17 cellular contexts compared by ENCODE assay signal in the genomic region with DNA sequence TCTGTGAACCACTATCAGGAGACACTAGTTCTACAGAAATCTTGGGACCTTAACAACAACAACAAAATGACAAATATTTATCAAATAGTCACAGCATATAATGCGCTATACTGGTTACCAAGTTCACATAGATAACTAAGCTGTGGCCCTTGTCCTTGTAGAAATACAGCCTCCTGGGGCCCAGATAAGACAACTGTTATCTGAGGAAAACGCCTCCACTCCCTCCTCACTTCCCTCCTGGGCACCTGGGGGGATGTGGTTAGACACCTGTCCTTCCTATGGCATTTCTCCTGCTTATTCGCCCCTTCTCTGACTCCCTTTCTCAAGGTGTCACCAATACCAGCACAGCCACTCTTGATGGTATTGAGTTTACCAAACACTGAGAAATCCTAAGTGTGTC.
"Had no signal": no experiment of that assay in that cellular context is flagged by ENCODE, and none has a peak within 500 bp of the region (broad histone marks: within the 10 kb centered on the region; RNA-seq: fewer than 3 reads in every experiment).

No MANE protein-coding gene starts in this region.

- DNase-seq: activated CD4-positive, alpha-beta memory T cell treated with anti-CD3 and anti-CD28 coated beads, Interleukin-2, amount 10 ng/mL, durations not matched to agents 7 days and 5 days; activated CD4-positive, alpha-beta T cell treated with anti-CD3 and anti-CD28 coated beads for 36 hours; activated naive CD4-positive, alpha-beta T cell; activated T-cell treated with anti-CD3 and anti-CD28 coated beads, Interleukin-2, amount 50 U/mL, for 48 hours; foreskin keratinocyte; head of caudate nucleus; right cardiac atrium; substantia nigra; SW 1271; T-helper 9 cell had no signal

- H3K4me1 Mint-ChIP-seq: activated CD4-positive, alpha-beta memory T cell treated with anti-CD3 and anti-CD28 coated beads, Interleukin-2, amount 10 ng/mL, durations not matched to agents 7 days and 5 days; activated CD4-positive, alpha-beta T cell treated with anti-CD3 and anti-CD28 coated beads for 36 hours had no signal

- H3K9me3 Mint-ChIP-seq: activated CD4-positive, alpha-beta memory T cell treated with anti-CD3 and anti-CD28 coated beads, Interleukin-2, amount 10 ng/mL, durations not matched to agents 7 days and 5 days; memory B cell; stimulated activated effector memory CD8-positive, alpha-beta T cell treated with anti-CD3 and anti-CD28 coated beads, Interleukin-12 subunit alpha, Interleukin-12 subunit beta, amount 100 ng/mL, for 72 hours had no signal

- H3K4me2 ChIP-seq: neural progenitor cell had no signal

- H3K36me3 Mint-ChIP-seq: neural progenitor cell; stimulated activated effector memory CD8-positive, alpha-beta T cell treated with anti-CD3 and anti-CD28 coated beads, Interleukin-12 subunit alpha, Interleukin-12 subunit beta, amount 100 ng/mL, for 72 hours had no signal

- H3K27ac Mint-ChIP-seq: activated CD4-positive, alpha-beta memory T cell treated with anti-CD3 and anti-CD28 coated beads, Interleukin-2, amount 10 ng/mL, durations not matched to agents 7 days and 5 days; activated CD4-positive, alpha-beta T cell treated with anti-CD3 and anti-CD28 coated beads for 36 hours; neural progenitor cell; stimulated activated effector memory CD8-positive, alpha-beta T cell treated with anti-CD3 and anti-CD28 coated beads, Interleukin-12 subunit alpha, Interleukin-12 subunit beta, amount 100 ng/mL, for 72 hours had no signal

- H2AFZ ChIP-seq: neural progenitor cell, parathyroid adenoma had no signal

- FAIRE-seq: astrocyte, colon had no signal

- H3K4me3 ChIP-seq: neural progenitor cell had no signal

- ATAC-seq: activated CD4-positive, alpha-beta T cell treated with anti-CD3 and anti-CD28 coated beads for 36 hours; foreskin keratinocyte; right cardiac atrium; stimulated activated effector memory CD8-positive, alpha-beta T cell treated with anti-CD3 and anti-CD28 coated beads, Interleukin-12 subunit alpha, Interleukin-12 subunit beta, amount 100 ng/mL, for 72 hours had no signal

- H3K27me3 Mint-ChIP-seq: activated CD4-positive, alpha-beta memory T cell treated with anti-CD3 and anti-CD28 coated beads, Interleukin-2, amount 10 ng/mL, durations not matched to agents 7 days and 5 days; activated CD4-positive, alpha-beta T cell treated with anti-CD3 and anti-CD28 coated beads for 36 hours; memory B cell had no signal

- H3K9ac ChIP-seq: neural progenitor cell, parathyroid adenoma had no signal

- H3K27ac ChIP-seq: foreskin keratinocyte, neural progenitor cell, parathyroid adenoma, VCaP had no signal

- H3K36me3 ChIP-seq: neural progenitor cell had no signal

- H3K27me3 ChIP-seq: foreskin keratinocyte, neural progenitor cell had no signal

- H3K79me2 ChIP-seq: parathyroid adenoma had no signal

- H3K4me1 ChIP-seq: foreskin keratinocyte, parathyroid adenoma had no signal

- H3K4me3 Mint-ChIP-seq: activated CD4-positive, alpha-beta memory T cell treated with anti-CD3 and anti-CD28 coated beads, Interleukin-2, amount 10 ng/mL, durations not matched to agents 7 days and 5 days; activated CD4-positive, alpha-beta T cell treated with anti-CD3 and anti-CD28 coated beads for 36 hours; memory B cell; neural progenitor cell; stimulated activated effector memory CD8-positive, alpha-beta T cell treated with anti-CD3 and anti-CD28 coated beads, Interleukin-12 subunit alpha, Interleukin-12 subunit beta, amount 100 ng/mL, for 72 hours had no signal
